Comparison of ENCODE assay signal across 21 cellular contexts in genomic region chr12:120797677-120798642, GRCh38.
DNase-seq lines count a peak whose midpoint lies in the region; ATAC-seq, FAIRE-seq and TF ChIP-seq lines count a peak whose summit lies in the region.
"Had no signal": no experiment of that assay in that cellular context is flagged by ENCODE, and none has a peak within 500 bp of the region (broad histone marks: within the 10 kb centered on the region; RNA-seq: fewer than 3 reads in every experiment).

No MANE protein-coding gene starts in this region.

- CTCF ChIA-PET in CD8-positive, alpha-beta T cell (lab: Charles Lee) = interaction anchor here (0.6 to 1.4 kb wide), 2 partner anchors 144 to 173 kb away, joined by 3 to 4 read pairs; no protein-coding TSS in a partner anchor

- H3K4me3 Mint-ChIP-seq in activated naive CD8-positive, alpha-beta T cell treated with anti-CD3 and anti-CD28 coated beads for 36 hours = no peak overlapping the region
- no peak overlapping the region for H3K4me3 Mint-ChIP-seq in CD8-positive, alpha-beta T cell
- H3K4me3 Mint-ChIP-seq: WTC11 had no signal

- no peaks in the 10 kb centered on the region for H3K36me3 ChIP-seq in CD8-positive, alpha-beta T cell (ENCODE audit: insufficient read depth, low read length)
- H3K36me3 ChIP-seq in aorta (ENCODE audit: control insufficient read depth in 1 of 2, insufficient read depth in 2 of 2, low read length in 1 of 2) (no peaks in the 10 kb centered on the region), osteoblast (ENCODE audit: insufficient read depth, low read length) (no peaks in the 10 kb centered on the region)
- H3K36me3 ChIP-seq: esophagus muscularis mucosa had no signal

- 79% methylated on average over 7 of the region's 7 CpGs for WGBS in aorta, 2 donors

- POLR2A ChIA-PET in CD8-positive, alpha-beta T cell (lab: Charles Lee) = interaction anchor here (0.8 kb wide), 1 partner anchor 33 kb away, joined by 3 read pairs; no protein-coding TSS in a partner anchor

- FAIRE-seq in D721Med (lab: Jason Lieb, UNC) = no peak
- FAIRE-seq: islet of Langerhans, urothelium cell line had no signal

- no peaks in the 10 kb centered on the region for H3K9me3 ChIP-seq in CD8-positive, alpha-beta T cell (ENCODE audit: low read length)
- H3K9me3 ChIP-seq in aorta (ENCODE audit: control insufficient read depth, low read length) (no peaks in the 10 kb centered on the region), osteoblast (ENCODE audit: low read depth, low read length) (no peaks in the 10 kb centered on the region)
- H3K9me3 ChIP-seq: body of pancreas had no signal

- no peak for TF ChIP-seq CTCF in CD8-positive, alpha-beta T cell (IDR thresholded peaks at IDR 0.05)
- TF ChIP-seq CTCF in osteoblast (IDR thresholded peaks at IDR 0.05; ENCODE audit: extremely low read depth, low read depth, low read length) = no peak
- TF ChIP-seq CTCF in D721Med (IDR thresholded peaks at IDR 0.05; ENCODE audit: insufficient read depth, missing control alignments) = no peak

- peaks cover 4% of the 10 kb centered on the region for H4K20me1 ChIP-seq in osteoblast (ENCODE audit: insufficient read depth, low read length)

- H3K9me3 Mint-ChIP-seq in activated naive CD8-positive, alpha-beta T cell treated with anti-CD3 and anti-CD28 coated beads for 36 hours = peaks cover 24% of the 10 kb centered on the region
- peaks cover 29% of the 10 kb centered on the region for H3K9me3 Mint-ChIP-seq in CD8-positive, alpha-beta T cell

- H3K36me3 Mint-ChIP-seq in activated naive CD8-positive, alpha-beta T cell treated with anti-CD3 and anti-CD28 coated beads for 36 hours = peaks cover 38% of the 10 kb centered on the region
- H3K36me3 Mint-ChIP-seq in CD8-positive, alpha-beta T cell = peaks cover 51% of the 10 kb centered on the region

- no peak overlapping the region for H3K27ac ChIP-seq in CD8-positive, alpha-beta T cell (ENCODE audit: low read depth, low read length)
- H3K27ac ChIP-seq in aorta (ENCODE audit: low read depth in 1 of 2, low read length in 2 of 2) = no peak overlapping the region
- H3K27ac ChIP-seq in osteoblast (ENCODE audit: low read depth, low read length) = no peak overlapping the region
- H3K27ac ChIP-seq: body of pancreas, esophagus muscularis mucosa had no signal

- intact Hi-C loops in CD8-positive, alpha-beta T cell (cut with DNase I, micrococcal nuclease) = no loop called here
- intact Hi-C loops in aorta (cut with DNase I) = no loop called here

- H3K4me2 ChIP-seq in osteoblast (ENCODE audit: insufficient read depth, low read length) = no peak overlapping the region

- H3K4me1 ChIP-seq in CD8-positive, alpha-beta T cell (ENCODE audit: insufficient read depth, low read length) = no peaks in the 10 kb centered on the region
- H3K4me1 ChIP-seq in aorta (ENCODE audit: control insufficient read depth in 1 of 2, insufficient read depth in 2 of 2, low read length in 2 of 2) (peaks cover 0 to 4% of the 10 kb centered on the region in 2 donors), osteoblast (ENCODE audit: insufficient read depth, low read length) (no peaks in the 10 kb centered on the region)
- H3K4me1 ChIP-seq: body of pancreas had no signal

- H3K4me1 Mint-ChIP-seq in activated naive CD8-positive, alpha-beta T cell treated with anti-CD3 and anti-CD28 coated beads for 36 hours = peaks cover 41% of the 10 kb centered on the region
- H3K4me1 Mint-ChIP-seq in CD8-positive, alpha-beta T cell (ENCODE audit: low read depth) = peaks cover 34% of the 10 kb centered on the region

- no peak overlapping the region for H3K4me3 ChIP-seq in CD8-positive, alpha-beta T cell (ENCODE audit: low read depth, low read length)
- H3K4me3 ChIP-seq in aorta (ENCODE audit: low read length in 2 of 2) (no peak overlapping the region), osteoblast (ENCODE audit: insufficient read depth, low read length) (no peak overlapping the region)
- H3K4me3 ChIP-seq: body of pancreas, esophagus muscularis mucosa had no signal

- no peaks in the 10 kb centered on the region for H3K27me3 ChIP-seq in CD8-positive, alpha-beta T cell (ENCODE audit: insufficient read depth, low read length)
- no peaks in the 10 kb centered on the region for H3K27me3 ChIP-seq in aorta (ENCODE audit: control insufficient read depth in 1 of 2, insufficient read depth in 2 of 2, low read length in 1 of 2)
- no peaks in the 10 kb centered on the region for H3K27me3 ChIP-seq in osteoblast (ENCODE audit: insufficient read depth, low read length)
- H3K27me3 ChIP-seq: body of pancreas, esophagus muscularis mucosa had no signal

- H3K79me2 ChIP-seq in osteoblast (ENCODE audit: insufficient read depth, low read length) = peaks cover 9% of the 10 kb centered on the region

- H3K27ac Mint-ChIP-seq in activated naive CD8-positive, alpha-beta T cell treated with anti-CD3 and anti-CD28 coated beads for 36 hours = peak overlapping the region; percentile 71
- H3K27ac Mint-ChIP-seq in CD8-positive, alpha-beta T cell = no peak overlapping the region
- H3K27ac Mint-ChIP-seq: WTC11 had no signal

- no peaks in the 10 kb centered on the region for H3K27me3 Mint-ChIP-seq in activated naive CD8-positive, alpha-beta T cell treated with anti-CD3 and anti-CD28 coated beads for 36 hours
- no peaks in the 10 kb centered on the region for H3K27me3 Mint-ChIP-seq in CD8-positive, alpha-beta T cell (ENCODE audit: low read depth)

- peak; percentile 15 for DNase-seq in stimulated activated CD4-positive, alpha-beta T cell treated with anti-CD3 and anti-CD28 coated beads, Interleukin-1b, Interleukin-23, amount 100 ng/mL, for 48 hours
- no peak for DNase-seq in stimulated activated CD4-positive, alpha-beta T cell treated with anti-CD3 and anti-CD28 coated beads, Interleukin-15, amount 100 ng/mL, for 24 hours
- no peak for DNase-seq in activated naive CD8-positive, alpha-beta T cell treated with anti-CD3 and anti-CD28 coated beads for 36 hours
- no peak for DNase-seq in CD8-positive, alpha-beta T cell
- DNase-seq in aorta (no peak), osteoblast (ENCODE audit: insufficient read length, low spot score, missing footprints) (no peak), D721Med (ENCODE audit: insufficient read length, low spot score) (no peak)
- DNase-seq: AML-193; body of pancreas; dermis blood vessel endothelial cell; DMS53; NCI-H2081 treated with DMSO at 0.1 percent for 48 hours; nucleus accumbens; RPMI8226; stimulated activated CD4-positive, alpha-beta T cell treated with anti-CD3 and anti-CD28 coated beads, Interleukin-4, amount 100 ng/mL, for 4 hours; SW 1271 had no signal

- H2AFZ ChIP-seq in osteoblast (ENCODE audit: low read length) = no peak overlapping the region

- ATAC-seq in GM21723 (IDR thresholded peaks at IDR 0.05; ENCODE audit: unreplicated experiment) (peak; percentile 36), aorta (ENCODE audit: low FRiP score) (no peak)
- ATAC-seq in CD8-positive, alpha-beta T cell = no peak
- ATAC-seq: body of pancreas, WTC11 had no signal
